In genomic region chr16:74666425-74667214, GRCh38 we compare ENCODE assay signal across 1 cellular context.
TF ChIP-seq lines count a peak whose summit lies in the region.

Gene RFWD3, minus strand, starts transcription at chr16:74666877. Its CDS starts 5,428 bp downstream, at chr16:74661449.

TF ChIP-seq in K562, 482 proteins besides CTCF, POLR2A, EP300 and RAD21 (continued from another document and continues in another):
- TF ChIP-seq RERE (CRISPR knock-in tag; IDR thresholded peaks at IDR 0.05; ENCODE audit: borderline replicate concordance) (no peak), MTA1 (IDR thresholded peaks at IDR 0.05; ENCODE audit: borderline replicate concordance) (no peak), MEF2D (tag; conservative IDR thresholded peaks at IDR 0.05; ENCODE audit: low read depth) (no peak), ELF4 (CRISPR knock-in tag; IDR thresholded peaks at IDR 0.05) (no peak), RBM15 (IDR thresholded peaks at IDR 0.05; ENCODE audit: insufficient read depth, low read length) (no peak), ZFP36 (IDR thresholded peaks at IDR 0.05; ENCODE audit: low read depth, low read length, partially characterized antibody) (no peak), PHF8 (IDR thresholded peaks at IDR 0.05; ENCODE audit: borderline replicate concordance, low read length) (peak; percentile 95), SIX5 (IDR thresholded peaks at IDR 0.05; ENCODE audit: borderline replicate concordance in 1 of 2, insufficient read depth in 1 of 2, low read depth in 1 of 2, low read length in 2 of 2) (no peak), THRAP3 (IDR thresholded peaks at IDR 0.05; ENCODE audit: borderline replicate concordance) (no peak), RREB1 (CRISPR knock-in tag; IDR thresholded peaks at IDR 0.05) (no peak), ZNF699 (CRISPR knock-in tag; IDR thresholded peaks at IDR 0.05; ENCODE audit: insufficient replicate concordance) (no peak), ZBTB33 (CRISPR knock-in tag; IDR thresholded peaks at IDR 0.05) (no peak), PTBP1 (IDR thresholded peaks at IDR 0.05; ENCODE audit: low read depth, low read length) (no peak), ETV5 (CRISPR knock-in tag; IDR thresholded peaks at IDR 0.05; ENCODE audit: low read depth) (peak; percentile 94), ZNF311 (CRISPR knock-in tag; IDR thresholded peaks at IDR 0.05) (no peak), KDM5B (IDR thresholded peaks at IDR 0.05; ENCODE audit: insufficient replicate concordance, low read depth, low read length) (peak; percentile 79), SNAPC5 (CRISPR knock-in tag; IDR thresholded peaks at IDR 0.05) (no peak), DPF2 (IDR thresholded peaks at IDR 0.05) (no peak), CREB3 (tag; conservative IDR thresholded peaks at IDR 0.05; ENCODE audit: low read depth) (no peak), PYGO2 (tag; IDR thresholded peaks at IDR 0.05) (no peak), KLF6 (CRISPR knock-in tag; IDR thresholded peaks at IDR 0.05; ENCODE audit: borderline replicate concordance) (no peak), STAT5A (IDR thresholded peaks at IDR 0.05; ENCODE audit: borderline replicate concordance, low read length) (no peak), TFAP4 (CRISPR knock-in tag; IDR thresholded peaks at IDR 0.05; ENCODE audit: borderline replicate concordance) (peak; percentile 74; the same call in 1 of the 2 replicates), CBX3 (IDR thresholded peaks at IDR 0.05; ENCODE audit: borderline replicate concordance in 1 of 2, low read length in 2 of 2) (peak in 1 of 2 experiments; percentile 34; a peak in 1 of 3 replicates), ELK3 (CRISPR knock-in tag; IDR thresholded peaks at IDR 0.05) (no peak), HNRNPUL1 (IDR thresholded peaks at IDR 0.05; ENCODE audit: low read length) (no peak), NCOA4 (IDR thresholded peaks at IDR 0.05; ENCODE audit: partially characterized antibody) (no peak), ZNF197 (CRISPR knock-in tag; IDR thresholded peaks at IDR 0.05; ENCODE audit: low read depth) (no peak), USF1 (CRISPR knock-in tag; IDR thresholded peaks at IDR 0.05) (no peak), ARID4B (CRISPR knock-in tag; IDR thresholded peaks at IDR 0.05) (peak; percentile 41; the same call in 1 of the 2 replicates), CBX1 (IDR thresholded peaks at IDR 0.05; ENCODE audit: low read depth) (peak; percentile 85), GTF2A2 (tag; IDR thresholded peaks at IDR 0.05) (no peak), ZNF512 (tag; IDR thresholded peaks at IDR 0.05) (no peak; the same call in 1 of the 2 replicates), ZNF12 (CRISPR knock-in tag; IDR thresholded peaks at IDR 0.05) (no peak)
